1 cellular context compared by ENCODE assay signal in genomic region chr16:88453621-88454314, GRCh38.
TF ChIP-seq lines count a peak whose summit lies in the region.

No MANE protein-coding gene starts in this region.

TF ChIP-seq in GM12878, 131 proteins besides CTCF, POLR2A, EP300 and RAD21 (continued from another document):
- TF ChIP-seq SKIL (IDR thresholded peaks at IDR 0.05; ENCODE audit: low read depth, poor library complexity, severe bottlenecking) (no peak), HDAC6 (IDR thresholded peaks at IDR 0.05; ENCODE audit: unreplicated experiment) (peak; percentile 81), REST (IDR thresholded peaks at IDR 0.05; ENCODE audit: low read depth, low read length) (no peak), MLLT1 (IDR thresholded peaks at IDR 0.05) (no peak), HSF1 (IDR thresholded peaks at IDR 0.05; ENCODE audit: low read depth, low read length) (no peak), NKRF (conservative IDR thresholded peaks at IDR 0.05) (peak; percentile 25; the same call in 1 of the 2 replicates), PRDM15 (CRISPR knock-in tag; IDR thresholded peaks at IDR 0.05) (no peak), ZNF622 (IDR thresholded peaks at IDR 0.05) (no peak), IRF5 (IDR thresholded peaks at IDR 0.05; ENCODE audit: borderline replicate concordance) (no peak), NR2F1 (conservative IDR thresholded peaks at IDR 0.05) (0 out of 2 replicates have a peak, but pooled peaks have one; percentile 39)
